Comparison of ENCODE assay signal across 1 cellular context in genomic region chr7:140448781-140449180, GRCh38.
TF ChIP-seq lines count a peak whose summit lies in the region.

No MANE protein-coding gene starts in this region.

TF ChIP-seq in WTC11, 78 proteins besides CTCF, POLR2A, EP300 and RAD21 (continued from another document):
- TF ChIP-seq CREB1 (CRISPR knock-in tag; IDR thresholded peaks at IDR 0.05) (no peak), ZNF671 (CRISPR knock-in tag; IDR thresholded peaks at IDR 0.05) (no peak)
- TF ChIP-seq, protein P1, sequence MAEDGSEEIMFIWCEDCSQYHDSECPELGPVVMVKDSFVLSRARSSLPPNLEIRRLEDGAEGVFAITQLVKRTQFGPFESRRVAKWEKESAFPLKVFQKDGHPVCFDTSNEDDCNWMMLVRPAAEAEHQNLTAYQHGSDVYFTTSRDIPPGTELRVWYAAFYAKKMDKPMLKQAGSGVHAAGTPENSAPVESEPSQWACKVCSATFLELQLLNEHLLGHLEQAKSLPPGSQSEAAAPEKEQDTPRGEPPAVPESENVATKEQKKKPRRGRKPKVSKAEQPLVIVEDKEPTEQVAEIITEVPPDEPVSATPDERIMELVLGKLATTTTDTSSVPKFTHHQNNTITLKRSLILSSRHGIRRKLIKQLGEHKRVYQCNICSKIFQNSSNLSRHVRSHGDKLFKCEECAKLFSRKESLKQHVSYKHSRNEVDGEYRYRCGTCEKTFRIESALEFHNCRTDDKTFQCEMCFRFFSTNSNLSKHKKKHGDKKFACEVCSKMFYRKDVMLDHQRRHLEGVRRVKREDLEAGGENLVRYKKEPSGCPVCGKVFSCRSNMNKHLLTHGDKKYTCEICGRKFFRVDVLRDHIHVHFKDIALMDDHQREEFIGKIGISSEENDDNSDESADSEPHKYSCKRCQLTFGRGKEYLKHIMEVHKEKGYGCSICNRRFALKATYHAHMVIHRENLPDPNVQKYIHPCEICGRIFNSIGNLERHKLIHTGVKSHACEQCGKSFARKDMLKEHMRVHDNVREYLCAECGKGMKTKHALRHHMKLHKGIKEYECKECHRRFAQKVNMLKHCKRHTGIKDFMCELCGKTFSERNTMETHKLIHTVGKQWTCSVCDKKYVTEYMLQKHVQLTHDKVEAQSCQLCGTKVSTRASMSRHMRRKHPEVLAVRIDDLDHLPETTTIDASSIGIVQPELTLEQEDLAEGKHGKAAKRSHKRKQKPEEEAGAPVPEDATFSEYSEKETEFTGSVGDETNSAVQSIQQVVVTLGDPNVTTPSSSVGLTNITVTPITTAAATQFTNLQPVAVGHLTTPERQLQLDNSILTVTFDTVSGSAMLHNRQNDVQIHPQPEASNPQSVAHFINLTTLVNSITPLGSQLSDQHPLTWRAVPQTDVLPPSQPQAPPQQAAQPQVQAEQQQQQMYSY (CRISPR knock-in tag; IDR thresholded peaks at IDR 0.05): no peak
